Comparison of ENCODE assay signal across 16 cellular contexts in genomic region chr10:77972148-77972547, GRCh38. TPM values are rescaled to one million over a fixed set of nuclear protein-coding genes. Genes with fewer than 3 reads are reported as not detected.
DNase-seq lines count a peak whose midpoint lies in the region; ATAC-seq and TF ChIP-seq lines count a peak whose summit lies in the region.
"Had no signal": no experiment of that assay in that cellular context is flagged by ENCODE, and none has a peak within 500 bp of the region (broad histone marks: within the 10 kb centered on the region; RNA-seq: fewer than 3 reads in every experiment).

No MANE protein-coding gene starts in this region.

- 94 to 95% methylated on average over 5 of the region's 5 CpGs for WGBS in GM23248 (ENCODE audit: low coverage in 1 of 2, low lambda C conversion rate in 2 of 2, missing lambda C conversion rate in 2 of 2), 2 experiments
- no CpG with 5 or more reads among the region's 5 CpGs for WGBS in mesendoderm (ENCODE audit: extremely low coverage, insufficient coverage, low lambda C conversion rate)
- 79 to 88% (median 85%) methylated on average over 5 of the region's 5 CpGs for WGBS in stomach, 5 donors

- DNase-seq in GM23248 (no peak), mesendoderm (peak; percentile 41), stomach (no peak), GM19240 (ENCODE audit: insufficient read length, low spot score) (no peak)
- DNase-seq in stimulated activated naive B cell treated with anti-CD40 and anti-IgM and Interleukin-4, amounts not matched to agents 10 μg/mL and 1 μg/mL and 100 μg/mL, for 72 hours: no peak
- no peak for DNase-seq in effector CD8-positive, alpha-beta T cell (lab: John Stamatoyannopoulos, UW)
- DNase-seq in activated T-cell treated with anti-CD3 and anti-CD28 coated beads, Interleukin-2, amount 50 U/mL, for 72 hours: no peak
- DNase-seq: activated CD4-positive, alpha-beta T cell treated with anti-CD3 and anti-CD28 coated beads, Interleukin-2, amount 50 U/mL, for 1 hour; activated T-cell treated with anti-CD3 and anti-CD28 coated beads, Interleukin-2, amount 50 U/mL, for 1 hour; adrenal gland; central memory CD4-positive, alpha-beta T cell; foreskin melanocyte; NCI-H187; NCI-H510A had no signal

- H3K27ac ChIP-seq in GM23248 (peak overlapping the region; percentile 76), VCaP (peak overlapping the region; percentile 67), mesendoderm (ENCODE audit: low read depth, low read length) (no peak overlapping the region), stomach (peak overlapping the region in 4 of 5 donors; percentile 69 to 89 (median 74))

- TF ChIP-seq EP300 in stomach (IDR thresholded peaks at IDR 0.05): no peak

- H3K27ac Mint-ChIP-seq in stimulated activated naive B cell treated with anti-CD40 and anti-IgM and Interleukin-4, amounts not matched to agents 10 μg/mL and 1 μg/mL and 100 μg/mL, for 72 hours: no peak overlapping the region
- H3K27ac Mint-ChIP-seq in activated T-cell treated with anti-CD3 and anti-CD28 coated beads, Interleukin-2, amount 50 U/mL, for 72 hours: no peak overlapping the region

- no peak for TF ChIP-seq CTCF in VCaP (conservative IDR thresholded peaks at IDR 0.05)
- TF ChIP-seq CTCF in stomach (IDR thresholded peaks at IDR 0.05): no peak

- no peak overlapping the region for H3K9ac ChIP-seq in GM23248
- no peak overlapping the region for H3K9ac ChIP-seq in mesendoderm (ENCODE audit: low read length)

- intact Hi-C loops in stomach (cut with DNase I; ENCODE audit: low total_unique reads): no loop called here

- H4K20me1 ChIP-seq in GM23248 (ENCODE audit: insufficient read depth): no peaks in the 10 kb centered on the region

- peak overlapping the region; percentile 62 for H2BK15ac ChIP-seq in mesendoderm (replicated peaks; ENCODE audit: low read depth)

- no peaks in the 10 kb centered on the region for H3K9me2 ChIP-seq in GM23248 (ENCODE audit: insufficient read depth)

- no peak overlapping the region for H2AFZ ChIP-seq in GM23248

- H3K4me2 ChIP-seq in GM23248 (ENCODE audit: unreplicated experiment) (no peak overlapping the region), mesendoderm (ENCODE audit: low read length) (no peak overlapping the region)

- H3K4ac ChIP-seq in mesendoderm (ENCODE audit: low read depth, low read length): no peak overlapping the region

- no peaks in the 10 kb centered on the region for H3K79me1 ChIP-seq in mesendoderm (ENCODE audit: low read length)

- H3F3A ChIP-seq in GM23248 (ENCODE audit: insufficient read depth): peaks cover 36% of the 10 kb centered on the region

- no peak overlapping the region for H2BK5ac ChIP-seq in mesendoderm (ENCODE audit: low read length)

- H3K79me2 ChIP-seq in GM23248 (ENCODE audit: insufficient read depth) (no peaks in the 10 kb centered on the region), mesendoderm (ENCODE audit: control insufficient read depth, insufficient read depth, low read length) (no peaks in the 10 kb centered on the region)

- H3K36me3 ChIP-seq in GM23248 (ENCODE audit: low read depth) (no peaks in the 10 kb centered on the region; the same call in 1 of the 2 replicates), mesendoderm (ENCODE audit: control insufficient read depth, insufficient read depth, low read length) (peaks cover under 1% of the 10 kb centered on the region), stomach (peaks cover 9 to 22% (median 14%) of the 10 kb centered on the region in 4 donors)

- no peaks in the 10 kb centered on the region for H3K27me3 ChIP-seq in GM23248 (replicated peaks; ENCODE audit: insufficient read depth)
- H3K27me3 ChIP-seq in mesendoderm (ENCODE audit: insufficient read depth, low read length, poor library complexity): no peaks in the 10 kb centered on the region
- no peaks in the 10 kb centered on the region for H3K27me3 ChIP-seq in stomach
- H3K27me3 ChIP-seq: adrenal gland had no signal

- H2BK120ac ChIP-seq in mesendoderm (ENCODE audit: low read depth, low read length): no peak overlapping the region

- H3K4me1 Mint-ChIP-seq in stimulated activated naive B cell treated with anti-CD40 and anti-IgM and Interleukin-4, amounts not matched to agents 10 μg/mL and 1 μg/mL and 100 μg/mL, for 72 hours: peaks cover 0 to 7% of the 10 kb centered on the region in 2 donors
- H3K4me1 Mint-ChIP-seq in activated T-cell treated with anti-CD3 and anti-CD28 coated beads, Interleukin-2, amount 50 U/mL, for 72 hours (ENCODE audit: low read depth): peaks cover 8% of the 10 kb centered on the region

- H3K18ac ChIP-seq in mesendoderm (ENCODE audit: low read length): no peak overlapping the region

- no peak overlapping the region for H2AK5ac ChIP-seq in mesendoderm (ENCODE audit: low read length)

- H3K56ac ChIP-seq in mesendoderm (ENCODE audit: low read length): peak overlapping the region; percentile 36

- H3K4me3 ChIP-seq in GM23248: no peak overlapping the region
- no peak overlapping the region for H3K4me3 ChIP-seq in mesendoderm (ENCODE audit: low read length)
- H3K4me3 ChIP-seq in stomach: no peak overlapping the region
- H3K4me3 ChIP-seq: adrenal gland, HAP-1 had no signal

- H3K27me3 Mint-ChIP-seq in stimulated activated naive B cell treated with anti-CD40 and anti-IgM and Interleukin-4, amounts not matched to agents 10 μg/mL and 1 μg/mL and 100 μg/mL, for 72 hours: no peaks in the 10 kb centered on the region
- no peaks in the 10 kb centered on the region for H3K27me3 Mint-ChIP-seq in activated T-cell treated with anti-CD3 and anti-CD28 coated beads, Interleukin-2, amount 50 U/mL, for 72 hours (ENCODE audit: low read depth)

- in situ Hi-C loops in GM23248 (cut with MboI): loop anchor here (10.0 kb wide), 1 partner anchor 117 kb away; no protein-coding TSS in a partner anchor

- peaks cover 20 to 37% of the 10 kb centered on the region in 2 donors for H3K36me3 Mint-ChIP-seq in stimulated activated naive B cell treated with anti-CD40 and anti-IgM and Interleukin-4, amounts not matched to agents 10 μg/mL and 1 μg/mL and 100 μg/mL, for 72 hours
- peaks cover 0 to 6% of the 10 kb centered on the region in 2 donors for H3K36me3 Mint-ChIP-seq in activated T-cell treated with anti-CD3 and anti-CD28 coated beads, Interleukin-2, amount 50 U/mL, for 72 hours (ENCODE audit: insufficient read depth in 2 of 2)

- no peak overlapping the region for H4K5ac ChIP-seq in mesendoderm (ENCODE audit: low read length)

- H3K23ac ChIP-seq in mesendoderm (ENCODE audit: low read length): no peak overlapping the region

- no peak overlapping the region for H3K4me3 Mint-ChIP-seq in stimulated activated naive B cell treated with anti-CD40 and anti-IgM and Interleukin-4, amounts not matched to agents 10 μg/mL and 1 μg/mL and 100 μg/mL, for 72 hours
- H3K4me3 Mint-ChIP-seq in activated T-cell treated with anti-CD3 and anti-CD28 coated beads, Interleukin-2, amount 50 U/mL, for 72 hours: no peak overlapping the region

- no peak for TF ChIP-seq POLR2A in stomach (IDR thresholded peaks at IDR 0.05)

- ATAC-seq in stimulated activated naive B cell treated with anti-CD40 and anti-IgM and Interleukin-4, amounts not matched to agents 10 μg/mL and 1 μg/mL and 100 μg/mL, for 72 hours (replicated peaks): no peak
- no peak for ATAC-seq in activated T-cell treated with anti-CD3 and anti-CD28 coated beads, Interleukin-2, amount 50 U/mL, for 72 hours (replicated peaks in 1 of 2)

- no peak overlapping the region for H4K8ac ChIP-seq in mesendoderm (ENCODE audit: low read depth, low read length)

- no peaks in the 10 kb centered on the region for H3K9me3 ChIP-seq in GM23248 (ENCODE audit: low read depth)
- H3K9me3 ChIP-seq in stomach: no peaks in the 10 kb centered on the region
- H3K9me3 ChIP-seq: adrenal gland, HAP-1 had no signal

- H3K9me3 Mint-ChIP-seq in stimulated activated naive B cell treated with anti-CD40 and anti-IgM and Interleukin-4, amounts not matched to agents 10 μg/mL and 1 μg/mL and 100 μg/mL, for 72 hours: no peaks in the 10 kb centered on the region
- H3K9me3 Mint-ChIP-seq in activated T-cell treated with anti-CD3 and anti-CD28 coated beads, Interleukin-2, amount 50 U/mL, for 72 hours: no peaks in the 10 kb centered on the region

- H3K4me1 ChIP-seq in GM23248 (ENCODE audit: insufficient read depth) (peaks cover 16% of the 10 kb centered on the region), mesendoderm (ENCODE audit: control insufficient read depth, low read depth, low read length) (peaks cover 5% of the 10 kb centered on the region), stomach (peaks cover 5 to 48% (median 20%) of the 10 kb centered on the region in 4 donors)

RNA-seq across cellular contexts. Expression of gene DLG5, which starts 45.6 kb away (rescaled TPM):
- total RNA-seq in GM23248 (2014; rRNA removed; shearing (Covaris generic)): 27.4 and 27.9 TPM in 2 replicates
- polyA plus RNA-seq in GM23248 (2016; fragmentation: Nextera tagmentation; extraction: Ambion mirVana) (4.4 and 5.0 TPM in 2 replicates), stomach (10 to 100 TPM in 2 of 3 donors, 1 to 10 TPM in 1; 9.2 to 21.8 (median 11.5) TPM)
- polyA plus RNA-seq in mesendoderm (2013, experiment 1 of 2): 58.5 TPM
- 57.0 TPM for polyA plus RNA-seq in mesendoderm (2013, experiment 2 of 2)
- 100 to 1,000 TPM in 1 of 5 donors, 10 to 100 TPM in 4; 32.3 to 134 (median 44.8) TPM for total RNA-seq in stomach
- total RNA-seq in activated T-cell treated with anti-CD3 and anti-CD28 coated beads, Interleukin-2, amount 50 U/mL, for 72 hours: 1 to 10 TPM; 3.2 to 6.5 TPM

RNA-seq across cellular contexts. Expression of gene POLR3A, which starts 57.2 kb away (rescaled TPM):
- 9.2 and 9.6 TPM in 2 replicates for total RNA-seq in GM23248 (2014; rRNA removed; shearing (Covaris generic))
- polyA plus RNA-seq in GM23248 (2016; fragmentation: Nextera tagmentation; extraction: Ambion mirVana) (11.9 and 12.8 TPM in 2 replicates), stomach (1 to 10 TPM; 2.1 to 3.0 (median 2.4) TPM)
- 14.8 TPM for polyA plus RNA-seq in mesendoderm (2013, experiment 1 of 2)
- 14.8 TPM for polyA plus RNA-seq in mesendoderm (2013, experiment 2 of 2)
- total RNA-seq in stomach: 10 to 100 TPM in 3 of 5 donors, 1 to 10 TPM in 2; 8.5 to 25.8 (median 13.4) TPM
- 10 to 100 TPM; 20.9 to 22.4 TPM for total RNA-seq in activated T-cell treated with anti-CD3 and anti-CD28 coated beads, Interleukin-2, amount 50 U/mL, for 72 hours
